In genomic region chr16:10040136-10041080, GRCh38 we compare ENCODE assay signal across 1 cellular context.
A peak's percentile ranks its signal among the peaks of the same experiment; 100 is the strongest.
TF ChIP-seq lines count a peak whose summit lies in the region.

No MANE protein-coding gene starts in this region.

TF ChIP-seq in HepG2, 621 proteins besides CTCF, POLR2A, EP300 and RAD21 (continues in another document):
- TF ChIP-seq ZMYM2 (CRISPR knock-in tag; IDR thresholded peaks at IDR 0.05) (no peak), ZNF646 (CRISPR knock-in tag; IDR thresholded peaks at IDR 0.05) (peak; percentile 85), TBP (CRISPR knock-in tag; IDR thresholded peaks at IDR 0.05) (no peak), ARID2 (CRISPR knock-in tag; IDR thresholded peaks at IDR 0.05; ENCODE audit: borderline replicate concordance) (no peak), NR3C1 (CRISPR knock-in tag; IDR thresholded peaks at IDR 0.05) (no peak), MED8 (CRISPR knock-in tag; IDR thresholded peaks at IDR 0.05; ENCODE audit: insufficient replicate concordance) (no peak), ZNF839 (CRISPR knock-in tag; IDR thresholded peaks at IDR 0.05; ENCODE audit: borderline replicate concordance) (no peak), SOX6 (IDR thresholded peaks at IDR 0.05) (no peak), SOX6 (CRISPR knock-in tag; IDR thresholded peaks at IDR 0.05) (no peak), ZFP41 (CRISPR knock-in tag; IDR thresholded peaks at IDR 0.05; ENCODE audit: borderline replicate concordance) (no peak), NBN (conservative IDR thresholded peaks at IDR 0.05) (peak; percentile 87; the same call in 1 of the 2 replicates), ZNF816 (CRISPR knock-in tag; IDR thresholded peaks at IDR 0.05; ENCODE audit: borderline replicate concordance) (no peak), ZNF878 (CRISPR knock-in tag; IDR thresholded peaks at IDR 0.05) (no peak), ATF5 (CRISPR knock-in tag; IDR thresholded peaks at IDR 0.05; ENCODE audit: low read depth) (no peak), ZNF512 (CRISPR knock-in tag; IDR thresholded peaks at IDR 0.05) (no peak), ISX (CRISPR knock-in tag; conservative IDR thresholded peaks at IDR 0.05) (no peak), ZNF543 (CRISPR knock-in tag; IDR thresholded peaks at IDR 0.05) (no peak), ZNF207 (IDR thresholded peaks at IDR 0.05; ENCODE audit: borderline replicate concordance) (0 out of 2 replicates have a peak, but pooled peaks have one; percentile 67), IKZF1 (IDR thresholded peaks at IDR 0.05) (peak; percentile 58; the same call in 1 of the 2 replicates), ZNF430 (CRISPR knock-in tag; IDR thresholded peaks at IDR 0.05) (no peak), CREB1 (IDR thresholded peaks at IDR 0.05) (peak; percentile 42; the same call in 1 of the 2 replicates), CREB1 (CRISPR knock-in tag; IDR thresholded peaks at IDR 0.05) (no peak), PAF1 (CRISPR knock-in tag; IDR thresholded peaks at IDR 0.05) (no peak), ZNF234 (CRISPR knock-in tag; conservative IDR thresholded peaks at IDR 0.05) (no peak), ZNF282 (IDR thresholded peaks at IDR 0.05; ENCODE audit: partially characterized antibody) (peak; percentile 39), BCL3 (CRISPR knock-in tag; IDR thresholded peaks at IDR 0.05) (no peak), SRSF1 (optimal IDR thresholded peaks at IDR 0.05; ENCODE audit: low read depth, low read length) (no peak), MTA1 (CRISPR knock-in tag; IDR thresholded peaks at IDR 0.05; ENCODE audit: borderline replicate concordance) (no peak), SP1 (IDR thresholded peaks at IDR 0.05) (peak; percentile 70; the same call in 1 of the 2 replicates), SP1 (CRISPR knock-in tag; IDR thresholded peaks at IDR 0.05) (no peak), NPAS2 (CRISPR knock-in tag; IDR thresholded peaks at IDR 0.05; ENCODE audit: borderline replicate concordance) (no peak), SMARCE1 (IDR thresholded peaks at IDR 0.05; ENCODE audit: borderline replicate concordance) (no peak), JUNB (CRISPR knock-in tag; IDR thresholded peaks at IDR 0.05; ENCODE audit: borderline replicate concordance) (0 out of 2 replicates have a peak, but pooled peaks have one; percentile 7), TRIM24 (CRISPR knock-in tag; IDR thresholded peaks at IDR 0.05) (no peak), NFRKB (IDR thresholded peaks at IDR 0.05) (0 out of 2 replicates have a peak, but pooled peaks have one; percentile 46), ZNF225 (CRISPR knock-in tag; IDR thresholded peaks at IDR 0.05) (0 out of 2 replicates have a peak, but pooled peaks have one; percentile 45), ARNT2 (CRISPR knock-in tag; IDR thresholded peaks at IDR 0.05; ENCODE audit: low read depth) (no peak), ZNF546 (CRISPR knock-in tag; conservative IDR thresholded peaks at IDR 0.05) (no peak), HOXA9 (CRISPR knock-in tag; IDR thresholded peaks at IDR 0.05; ENCODE audit: borderline replicate concordance) (peak; percentile 47; the same call in 1 of the 2 replicates), ADNP (CRISPR knock-in tag; IDR thresholded peaks at IDR 0.05) (0 out of 2 replicates have a peak, but pooled peaks have one; percentile 3), HNRNPK (IDR thresholded peaks at IDR 0.05; ENCODE audit: low read depth, low read length, poor library complexity, severe bottlenecking) (no peak), ZNF7 (CRISPR knock-in tag; IDR thresholded peaks at IDR 0.05) (no peak), BRCA1 (CRISPR knock-in tag; IDR thresholded peaks at IDR 0.05) (no peak), FOXA1 (IDR thresholded peaks at IDR 0.05) (peak; percentile 25; the same call in 1 of the 2 replicates), FOXA1 (CRISPR knock-in tag; IDR thresholded peaks at IDR 0.05) (no peak)
- TF ChIP-seq, protein P1, sequence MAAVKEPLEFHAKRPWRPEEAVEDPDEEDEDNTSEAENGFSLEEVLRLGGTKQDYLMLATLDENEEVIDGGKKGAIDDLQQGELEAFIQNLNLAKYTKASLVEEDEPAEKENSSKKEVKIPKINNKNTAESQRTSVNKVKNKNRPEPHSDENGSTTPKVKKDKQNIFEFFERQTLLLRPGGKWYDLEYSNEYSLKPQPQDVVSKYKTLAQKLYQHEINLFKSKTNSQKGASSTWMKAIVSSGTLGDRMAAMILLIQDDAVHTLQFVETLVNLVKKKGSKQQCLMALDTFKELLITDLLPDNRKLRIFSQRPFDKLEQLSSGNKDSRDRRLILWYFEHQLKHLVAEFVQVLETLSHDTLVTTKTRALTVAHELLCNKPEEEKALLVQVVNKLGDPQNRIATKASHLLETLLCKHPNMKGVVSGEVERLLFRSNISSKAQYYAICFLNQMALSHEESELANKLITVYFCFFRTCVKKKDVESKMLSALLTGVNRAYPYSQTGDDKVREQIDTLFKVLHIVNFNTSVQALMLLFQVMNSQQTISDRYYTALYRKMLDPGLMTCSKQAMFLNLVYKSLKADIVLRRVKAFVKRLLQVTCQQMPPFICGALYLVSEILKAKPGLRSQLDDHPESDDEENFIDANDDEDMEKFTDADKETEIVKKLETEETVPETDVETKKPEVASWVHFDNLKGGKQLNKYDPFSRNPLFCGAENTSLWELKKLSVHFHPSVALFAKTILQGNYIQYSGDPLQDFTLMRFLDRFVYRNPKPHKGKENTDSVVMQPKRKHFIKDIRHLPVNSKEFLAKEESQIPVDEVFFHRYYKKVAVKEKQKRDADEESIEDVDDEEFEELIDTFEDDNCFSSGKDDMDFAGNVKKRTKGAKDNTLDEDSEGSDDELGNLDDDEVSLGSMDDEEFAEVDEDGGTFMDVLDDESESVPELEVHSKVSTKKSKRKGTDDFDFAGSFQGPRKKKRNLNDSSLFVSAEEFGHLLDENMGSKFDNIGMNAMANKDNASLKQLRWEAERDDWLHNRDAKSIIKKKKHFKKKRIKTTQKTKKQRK (IDR thresholded peaks at IDR 0.05; ENCODE audit: low read length) = no peak
- TF ChIP-seq, protein P2, sequence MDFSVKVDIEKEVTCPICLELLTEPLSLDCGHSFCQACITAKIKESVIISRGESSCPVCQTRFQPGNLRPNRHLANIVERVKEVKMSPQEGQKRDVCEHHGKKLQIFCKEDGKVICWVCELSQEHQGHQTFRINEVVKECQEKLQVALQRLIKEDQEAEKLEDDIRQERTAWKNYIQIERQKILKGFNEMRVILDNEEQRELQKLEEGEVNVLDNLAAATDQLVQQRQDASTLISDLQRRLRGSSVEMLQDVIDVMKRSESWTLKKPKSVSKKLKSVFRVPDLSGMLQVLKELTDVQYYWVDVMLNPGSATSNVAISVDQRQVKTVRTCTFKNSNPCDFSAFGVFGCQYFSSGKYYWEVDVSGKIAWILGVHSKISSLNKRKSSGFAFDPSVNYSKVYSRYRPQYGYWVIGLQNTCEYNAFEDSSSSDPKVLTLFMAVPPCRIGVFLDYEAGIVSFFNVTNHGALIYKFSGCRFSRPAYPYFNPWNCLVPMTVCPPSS (IDR thresholded peaks at IDR 0.05) = 0 out of 2 replicates have a peak, but pooled peaks have one; percentile 62
- TF ChIP-seq, protein P3, sequence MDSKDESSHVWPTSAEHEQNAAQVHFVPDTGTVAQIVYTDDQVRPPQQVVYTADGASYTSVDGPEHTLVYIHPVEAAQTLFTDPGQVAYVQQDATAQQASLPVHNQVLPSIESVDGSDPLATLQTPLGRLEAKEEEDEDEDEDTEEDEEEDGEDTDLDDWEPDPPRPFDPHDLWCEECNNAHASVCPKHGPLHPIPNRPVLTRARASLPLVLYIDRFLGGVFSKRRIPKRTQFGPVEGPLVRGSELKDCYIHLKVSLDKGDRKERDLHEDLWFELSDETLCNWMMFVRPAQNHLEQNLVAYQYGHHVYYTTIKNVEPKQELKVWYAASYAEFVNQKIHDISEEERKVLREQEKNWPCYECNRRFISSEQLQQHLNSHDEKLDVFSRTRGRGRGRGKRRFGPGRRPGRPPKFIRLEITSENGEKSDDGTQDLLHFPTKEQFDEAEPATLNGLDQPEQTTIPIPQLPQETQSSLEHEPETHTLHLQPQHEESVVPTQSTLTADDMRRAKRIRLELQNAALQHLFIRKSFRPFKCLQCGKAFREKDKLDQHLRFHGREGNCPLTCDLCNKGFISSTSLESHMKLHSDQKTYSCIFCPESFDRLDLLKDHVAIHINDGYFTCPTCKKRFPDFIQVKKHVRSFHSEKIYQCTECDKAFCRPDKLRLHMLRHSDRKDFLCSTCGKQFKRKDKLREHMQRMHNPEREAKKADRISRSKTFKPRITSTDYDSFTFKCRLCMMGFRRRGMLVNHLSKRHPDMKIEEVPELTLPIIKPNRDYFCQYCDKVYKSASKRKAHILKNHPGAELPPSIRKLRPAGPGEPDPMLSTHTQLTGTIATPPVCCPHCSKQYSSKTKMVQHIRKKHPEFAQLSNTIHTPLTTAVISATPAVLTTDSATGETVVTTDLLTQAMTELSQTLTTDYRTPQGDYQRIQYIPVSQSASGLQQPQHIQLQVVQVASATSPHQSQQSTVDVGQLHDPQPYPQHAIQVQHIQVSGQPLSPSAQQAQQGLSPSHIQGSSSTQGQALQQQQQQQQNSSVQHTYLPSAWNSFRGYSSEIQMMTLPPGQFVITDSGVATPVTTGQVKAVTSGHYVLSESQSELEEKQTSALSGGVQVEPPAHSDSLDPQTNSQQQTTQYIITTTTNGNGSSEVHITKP (CRISPR knock-in tag; IDR thresholded peaks at IDR 0.05; ENCODE audit: low read depth) = no peak
- TF ChIP-seq, protein P4, sequence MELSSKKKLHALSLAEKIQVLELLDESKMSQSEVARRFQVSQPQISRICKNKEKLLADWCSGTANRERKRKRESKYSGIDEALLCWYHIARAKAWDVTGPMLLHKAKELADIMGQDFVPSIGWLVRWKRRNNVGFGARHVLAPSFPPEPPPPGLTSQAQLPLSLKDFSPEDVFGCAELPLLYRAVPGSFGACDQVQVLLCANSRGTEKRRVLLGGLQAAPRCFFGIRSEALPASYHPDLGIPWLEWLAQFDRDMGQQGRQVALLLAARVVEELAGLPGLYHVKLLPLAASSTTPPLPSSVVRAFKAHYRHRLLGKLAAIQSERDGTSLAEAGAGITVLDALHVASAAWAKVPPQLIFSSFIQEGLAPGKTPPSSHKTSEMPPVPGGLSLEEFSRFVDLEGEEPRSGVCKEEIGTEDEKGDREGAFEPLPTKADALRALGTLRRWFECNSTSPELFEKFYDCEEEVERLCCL (CRISPR knock-in tag; IDR thresholded peaks at IDR 0.05; ENCODE audit: borderline replicate concordance) = no peak
